1 cellular context compared by ENCODE assay signal in the genomic region with DNA sequence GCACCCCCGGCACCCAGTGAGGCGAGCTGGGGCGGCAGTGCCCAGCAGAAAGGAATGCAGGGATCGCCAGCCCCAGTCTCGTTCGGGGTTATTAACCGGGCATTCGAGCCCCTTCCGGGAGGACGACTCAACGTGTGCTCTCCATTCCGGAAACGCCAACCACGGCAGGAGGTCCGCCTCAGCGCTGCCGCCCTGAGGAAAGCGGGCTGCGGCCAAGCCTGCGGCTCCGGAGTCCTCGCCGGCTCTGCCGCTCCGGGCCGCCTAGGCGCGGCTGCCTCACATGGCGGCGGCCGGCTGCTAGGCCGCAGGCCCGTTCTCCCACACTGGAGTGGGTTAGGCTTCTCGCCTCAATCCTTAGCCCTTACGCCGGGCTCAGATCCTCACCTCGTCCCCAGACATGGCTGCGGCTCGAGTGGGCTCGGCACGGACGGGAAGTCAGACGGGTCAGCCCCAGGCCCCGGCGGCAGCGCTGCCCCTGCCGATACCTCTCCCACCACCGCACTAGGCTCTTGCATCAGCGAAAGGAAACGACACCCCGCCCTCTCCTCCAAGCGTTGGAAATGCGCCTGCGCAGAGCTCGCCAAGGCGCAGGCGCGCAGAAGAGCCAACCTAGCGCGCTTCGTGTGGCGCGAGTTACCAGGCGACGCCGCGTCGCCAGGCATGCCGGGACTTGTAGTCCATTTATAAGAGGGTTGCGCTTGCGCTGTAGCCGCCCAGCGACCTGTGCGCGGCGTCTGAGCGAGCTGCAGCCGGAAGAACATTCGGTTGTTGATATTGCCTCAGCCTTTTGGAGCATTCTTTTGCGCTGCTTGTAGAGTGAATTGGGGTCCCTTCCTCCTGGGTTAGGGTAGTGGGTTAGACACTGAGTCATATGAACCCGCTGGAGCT.
TF ChIP-seq lines count a peak whose summit lies in the region.

A gene with protein sequence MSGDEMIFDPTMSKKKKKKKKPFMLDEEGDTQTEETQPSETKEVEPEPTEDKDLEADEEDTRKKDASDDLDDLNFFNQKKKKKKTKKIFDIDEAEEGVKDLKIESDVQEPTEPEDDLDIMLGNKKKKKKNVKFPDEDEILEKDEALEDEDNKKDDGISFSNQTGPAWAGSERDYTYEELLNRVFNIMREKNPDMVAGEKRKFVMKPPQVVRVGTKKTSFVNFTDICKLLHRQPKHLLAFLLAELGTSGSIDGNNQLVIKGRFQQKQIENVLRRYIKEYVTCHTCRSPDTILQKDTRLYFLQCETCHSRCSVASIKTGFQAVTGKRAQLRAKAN (minus strand): TSS at position 532 of the 888 bp plus-strand sequence. CDS start 133 bp downstream, at position 399.

TF ChIP-seq in GM23338, 12 proteins besides CTCF, POLR2A, EP300 and RAD21 (continued from another document):
- TF ChIP-seq, protein P1, sequence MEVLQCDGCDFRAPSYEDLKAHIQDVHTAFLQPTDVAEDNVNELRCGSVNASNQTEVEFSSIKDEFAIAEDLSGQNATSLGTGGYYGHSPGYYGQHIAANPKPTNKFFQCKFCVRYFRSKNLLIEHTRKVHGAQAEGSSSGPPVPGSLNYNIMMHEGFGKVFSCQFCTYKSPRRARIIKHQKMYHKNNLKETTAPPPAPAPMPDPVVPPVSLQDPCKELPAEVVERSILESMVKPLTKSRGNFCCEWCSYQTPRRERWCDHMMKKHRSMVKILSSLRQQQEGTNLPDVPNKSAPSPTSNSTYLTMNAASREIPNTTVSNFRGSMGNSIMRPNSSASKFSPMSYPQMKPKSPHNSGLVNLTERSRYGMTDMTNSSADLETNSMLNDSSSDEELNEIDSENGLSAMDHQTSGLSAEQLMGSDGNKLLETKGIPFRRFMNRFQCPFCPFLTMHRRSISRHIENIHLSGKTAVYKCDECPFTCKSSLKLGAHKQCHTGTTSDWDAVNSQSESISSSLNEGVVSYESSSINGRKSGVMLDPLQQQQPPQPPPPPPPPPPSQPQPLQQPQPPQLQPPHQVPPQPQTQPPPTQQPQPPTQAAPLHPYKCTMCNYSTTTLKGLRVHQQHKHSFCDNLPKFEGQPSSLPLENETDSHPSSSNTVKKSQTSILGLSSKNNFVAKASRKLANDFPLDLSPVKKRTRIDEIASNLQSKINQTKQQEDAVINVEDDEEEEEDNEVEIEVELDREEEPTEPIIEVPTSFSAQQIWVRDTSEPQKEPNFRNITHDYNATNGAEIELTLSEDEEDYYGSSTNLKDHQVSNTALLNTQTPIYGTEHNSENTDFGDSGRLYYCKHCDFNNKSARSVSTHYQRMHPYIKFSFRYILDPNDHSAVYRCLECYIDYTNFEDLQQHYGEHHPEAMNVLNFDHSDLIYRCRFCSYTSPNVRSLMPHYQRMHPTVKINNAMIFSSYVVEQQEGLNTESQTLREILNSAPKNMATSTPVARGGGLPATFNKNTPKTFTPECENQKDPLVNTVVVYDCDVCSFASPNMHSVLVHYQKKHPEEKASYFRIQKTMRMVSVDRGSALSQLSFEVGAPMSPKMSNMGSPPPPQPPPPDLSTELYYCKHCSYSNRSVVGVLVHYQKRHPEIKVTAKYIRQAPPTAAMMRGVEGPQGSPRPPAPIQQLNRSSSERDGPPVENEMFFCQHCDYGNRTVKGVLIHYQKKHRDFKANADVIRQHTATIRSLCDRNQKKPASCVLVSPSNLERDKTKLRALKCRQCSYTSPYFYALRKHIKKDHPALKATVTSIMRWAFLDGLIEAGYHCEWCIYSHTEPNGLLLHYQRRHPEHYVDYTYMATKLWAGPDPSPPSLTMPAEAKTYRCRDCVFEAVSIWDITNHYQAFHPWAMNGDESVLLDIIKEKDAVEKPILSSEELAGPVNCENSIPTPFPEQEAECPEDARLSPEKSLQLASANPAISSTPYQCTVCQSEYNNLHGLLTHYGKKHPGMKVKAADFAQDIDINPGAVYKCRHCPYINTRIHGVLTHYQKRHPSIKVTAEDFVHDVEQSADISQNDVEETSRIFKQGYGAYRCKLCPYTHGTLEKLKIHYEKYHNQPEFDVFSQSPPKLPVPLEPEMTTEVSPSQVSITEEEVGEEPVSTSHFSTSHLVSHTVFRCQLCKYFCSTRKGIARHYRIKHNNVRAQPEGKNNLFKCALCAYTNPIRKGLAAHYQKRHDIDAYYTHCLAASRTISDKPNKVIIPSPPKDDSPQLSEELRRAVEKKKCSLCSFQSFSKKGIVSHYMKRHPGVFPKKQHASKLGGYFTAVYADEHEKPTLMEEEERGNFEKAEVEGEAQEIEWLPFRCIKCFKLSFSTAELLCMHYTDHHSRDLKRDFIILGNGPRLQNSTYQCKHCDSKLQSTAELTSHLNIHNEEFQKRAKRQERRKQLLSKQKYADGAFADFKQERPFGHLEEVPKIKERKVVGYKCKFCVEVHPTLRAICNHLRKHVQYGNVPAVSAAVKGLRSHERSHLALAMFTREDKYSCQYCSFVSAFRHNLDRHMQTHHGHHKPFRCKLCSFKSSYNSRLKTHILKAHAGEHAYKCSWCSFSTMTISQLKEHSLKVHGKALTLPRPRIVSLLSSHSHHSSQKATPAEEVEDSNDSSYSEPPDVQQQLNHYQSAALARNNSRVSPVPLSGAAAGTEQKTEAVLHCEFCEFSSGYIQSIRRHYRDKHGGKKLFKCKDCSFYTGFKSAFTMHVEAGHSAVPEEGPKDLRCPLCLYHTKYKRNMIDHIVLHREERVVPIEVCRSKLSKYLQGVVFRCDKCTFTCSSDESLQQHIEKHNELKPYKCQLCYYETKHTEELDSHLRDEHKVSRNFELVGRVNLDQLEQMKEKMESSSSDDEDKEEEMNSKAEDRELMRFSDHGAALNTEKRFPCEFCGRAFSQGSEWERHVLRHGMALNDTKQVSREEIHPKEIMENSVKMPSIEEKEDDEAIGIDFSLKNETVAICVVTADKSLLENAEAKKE (CRISPR knock-in tag; IDR thresholded peaks at IDR 0.05): no peak
- TF ChIP-seq, protein P2, sequence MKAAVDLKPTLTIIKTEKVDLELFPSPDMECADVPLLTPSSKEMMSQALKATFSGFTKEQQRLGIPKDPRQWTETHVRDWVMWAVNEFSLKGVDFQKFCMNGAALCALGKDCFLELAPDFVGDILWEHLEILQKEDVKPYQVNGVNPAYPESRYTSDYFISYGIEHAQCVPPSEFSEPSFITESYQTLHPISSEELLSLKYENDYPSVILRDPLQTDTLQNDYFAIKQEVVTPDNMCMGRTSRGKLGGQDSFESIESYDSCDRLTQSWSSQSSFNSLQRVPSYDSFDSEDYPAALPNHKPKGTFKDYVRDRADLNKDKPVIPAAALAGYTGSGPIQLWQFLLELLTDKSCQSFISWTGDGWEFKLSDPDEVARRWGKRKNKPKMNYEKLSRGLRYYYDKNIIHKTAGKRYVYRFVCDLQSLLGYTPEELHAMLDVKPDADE (IDR thresholded peaks at IDR 0.05): peak; percentile 97
- TF ChIP-seq CREB1 (CRISPR knock-in tag; IDR thresholded peaks at IDR 0.05; ENCODE audit: low read depth) (peak; percentile 96), STAT1 (IDR thresholded peaks at IDR 0.05; ENCODE audit: unreplicated experiment) (no peak)
TF ChIP-seq in GM23338: peak in this region for 4.
